Comparison of ENCODE assay signal across 29 cellular contexts in the genomic region with DNA sequence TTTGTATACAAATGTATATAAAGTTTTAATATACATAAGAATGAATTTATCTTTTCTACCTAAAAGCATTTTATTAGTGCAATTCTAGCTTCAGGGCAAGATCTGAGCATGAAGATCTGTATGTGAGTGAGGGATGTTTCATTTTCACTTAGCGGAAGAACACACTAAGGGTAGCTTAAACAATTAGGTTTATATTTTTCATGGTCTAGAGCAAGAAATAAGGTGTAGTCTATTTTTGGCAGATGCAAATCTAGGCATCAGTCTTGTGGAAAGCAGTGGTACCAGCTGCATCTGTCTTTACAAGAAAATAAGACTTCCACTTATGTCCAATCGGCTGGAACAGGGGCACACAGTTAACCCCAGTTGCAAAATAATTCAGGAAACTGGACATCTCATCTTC.
DNase-seq lines count a peak whose midpoint lies in the region; ATAC-seq and TF ChIP-seq lines count a peak whose summit lies in the region.
"Had no signal": no experiment of that assay in that cellular context is flagged by ENCODE, and none has a peak within 500 bp of the region (broad histone marks: within the 10 kb centered on the region; RNA-seq: fewer than 3 reads in every experiment).

No MANE protein-coding gene starts in this region.

- TF ChIP-seq CTCF in OCI-LY7 (conservative IDR thresholded peaks at IDR 0.05; ENCODE audit: low read length) (no peak), osteoblast (IDR thresholded peaks at IDR 0.05; ENCODE audit: extremely low read depth, low read depth, low read length) (no peak)

- H3K4me2 ChIP-seq in BLaER1 treated with 17β-estradiol and CSF1 and Interleukin-3, amounts not matched to agents 10 nM and 100 nM: peak overlapping the region in 8 of 11 experiments; percentile 27 to 59 (median 44); a peak in 16 of 22 replicates
- H3K4me2 ChIP-seq in OCI-LY7 (ENCODE audit: low read length): peak overlapping the region; percentile 65
- no peak overlapping the region for H3K4me2 ChIP-seq in osteoblast (ENCODE audit: insufficient read depth, low read length)

- H3K36me3 Mint-ChIP-seq in memory B cell: no peaks in the 10 kb centered on the region
- H3K36me3 Mint-ChIP-seq: CD8-positive, alpha-beta T cell had no signal

- H3K4me1 Mint-ChIP-seq in memory B cell: peaks cover 6% of the 10 kb centered on the region

- peak overlapping the region; percentile 6 for H3K4me3 Mint-ChIP-seq in memory B cell
- H3K4me3 Mint-ChIP-seq: CD8-positive, alpha-beta T cell had no signal

- ATAC-seq in GM19043 (IDR thresholded peaks at IDR 0.05; ENCODE audit: low read depth, unreplicated experiment) (peak; percentile 62), memory B cell (ENCODE audit: low read depth) (peak; percentile 94), GM19452 (IDR thresholded peaks at IDR 0.05; ENCODE audit: unreplicated experiment) (no peak)
- ATAC-seq: CD8-positive, alpha-beta T cell; GM12878 had no signal

- DNase-seq in OCI-LY7 (ENCODE audit: low spot score) (peak; percentile 84), memory B cell (ENCODE audit: low spot score in 2 of 2) (no peak), NCI-H1694 (lab: John Stamatoyannopoulos, UW) (no peak), T-helper 2 cell (no peak), osteoblast (ENCODE audit: insufficient read length, low spot score, missing footprints) (no peak)
- DNase-seq: CD8-positive, alpha-beta T cell; DMS 273 treated with DMSO at 0.1 percent for 48 hours; DMS79; EL; GDM1; GOT3; IMR-90; KG1; MM.1S; NCI-H1048; NCI-H1417; NCI-H1694 treated with DMSO at 0.1 percent for 48 hours; NCI-H2081; NCI-H226; NCI-H510A; NCI-H69; SHP77 treated with DMSO at 0.1 percent for 48 hours had no signal

- H2AFZ ChIP-seq in OCI-LY7 (ENCODE audit: low read length) (peak overlapping the region; percentile 72; the same call in 1 of the 2 replicates), osteoblast (ENCODE audit: low read length) (no peak overlapping the region)

- H3K27ac Mint-ChIP-seq in memory B cell: peak overlapping the region; percentile 4
- H3K27ac Mint-ChIP-seq: CD8-positive, alpha-beta T cell had no signal

- H3K27me3 Mint-ChIP-seq in memory B cell: no peaks in the 10 kb centered on the region

- intact Hi-C loops in OCI-LY7 (cut with micrococcal nuclease; ENCODE audit: unreplicated experiment): loop anchor here (10.0 kb wide), 1 partner anchor 477 kb away; no protein-coding TSS in a partner anchor

- 0 out of 22 replicates have a peak, but pooled peaks cover 0 to 5% (median 0%) of the 10 kb centered on the region in 11 experiments for H3K9me3 ChIP-seq in BLaER1 treated with 17β-estradiol and CSF1 and Interleukin-3, amounts not matched to agents 10 nM and 100 nM (replicated peaks in 1 of 11)
- peaks cover 21% of the 10 kb centered on the region; the same call in 1 of the 2 replicates for H3K9me3 ChIP-seq in OCI-LY7 (ENCODE audit: low read length)
- H3K9me3 ChIP-seq in osteoblast (ENCODE audit: low read depth, low read length): no peaks in the 10 kb centered on the region
- H3K9me3 ChIP-seq: HAP-1 had no signal

- no peaks in the 10 kb centered on the region for H3K9me2 ChIP-seq in OCI-LY7 (ENCODE audit: insufficient read depth, low read length)

- POLR2A ChIA-PET in OCI-LY7 (lab: Charles Lee): interaction anchor here (0.6 to 3.6 kb wide), 9 partner anchors 8 to 79 kb away, joined by 4 to 22 read pairs (median 5); no protein-coding TSS in a partner anchor

- CTCF ChIA-PET in OCI-LY7 (lab: Charles Lee; ENCODE audit: unreplicated experiment): no interaction called here

- no peak overlapping the region for H3K4me3 ChIP-seq in BLaER1 treated with 17β-estradiol and CSF1 and Interleukin-3, amounts not matched to agents 10 nM and 100 nM
- peak overlapping the region; percentile 37 for H3K4me3 ChIP-seq in OCI-LY7 (ENCODE audit: low read depth, low read length, poor library complexity, severe bottlenecking)
- H3K4me3 ChIP-seq in osteoblast (ENCODE audit: insufficient read depth, low read length): no peak overlapping the region
- H3K4me3 ChIP-seq: GM12878, HAP-1 had no signal

- peaks cover 5% of the 10 kb centered on the region for H3K9me3 Mint-ChIP-seq in memory B cell

- H3K36me3 ChIP-seq in BLaER1 treated with 17β-estradiol and CSF1 and Interleukin-3, amounts not matched to agents 10 nM and 100 nM: no peaks in the 10 kb centered on the region
- peaks cover 4% of the 10 kb centered on the region for H3K36me3 ChIP-seq in OCI-LY7 (ENCODE audit: insufficient read depth, low read length)
- H3K36me3 ChIP-seq in osteoblast (ENCODE audit: insufficient read depth, low read length): no peaks in the 10 kb centered on the region
- H3K36me3 ChIP-seq: HAP-1 had no signal

- no TSS peak for BruUV-seq in OCI-LY7 (replicated peaks; lab: Mats Ljungman, UMichigan)

- no peak overlapping the region for H3K27ac ChIP-seq in BLaER1 treated with 17β-estradiol and CSF1 and Interleukin-3, amounts not matched to agents 10 nM and 100 nM
- H3K27ac ChIP-seq in OCI-LY7 (ENCODE audit: low read depth, low read length, poor library complexity, severe bottlenecking) (peak overlapping the region; percentile 73), osteoblast (ENCODE audit: low read depth, low read length) (no peak overlapping the region)
- H3K27ac ChIP-seq: C4-2B, RWPE1 had no signal

- no peaks in the 10 kb centered on the region for H4K20me1 ChIP-seq in BLaER1 treated with 17β-estradiol and CSF1 and Interleukin-3, amounts not matched to agents 10 nM and 100 nM
- H4K20me1 ChIP-seq in OCI-LY7 (ENCODE audit: insufficient read depth, low read length) (no peaks in the 10 kb centered on the region), osteoblast (ENCODE audit: insufficient read depth, low read length) (no peaks in the 10 kb centered on the region)

- H3K79me2 ChIP-seq in OCI-LY7 (ENCODE audit: insufficient read depth, low read depth, low read length): no peaks in the 10 kb centered on the region
- H3K79me2 ChIP-seq in osteoblast (ENCODE audit: insufficient read depth, low read length): no peaks in the 10 kb centered on the region

- no peaks in the 10 kb centered on the region for H3K27me3 ChIP-seq in BLaER1 treated with 17β-estradiol and CSF1 and Interleukin-3, amounts not matched to agents 10 nM and 100 nM
- H3K27me3 ChIP-seq in osteoblast (ENCODE audit: insufficient read depth, low read length): no peaks in the 10 kb centered on the region

- no peak overlapping the region for H3K9ac ChIP-seq in BLaER1 treated with 17β-estradiol and CSF1 and Interleukin-3, amounts not matched to agents 10 nM and 100 nM

- peaks cover 0 to 14% (median 8%) of the 10 kb centered on the region in 10 experiments; a peak in 9 of 20 replicates for H3K4me1 ChIP-seq in BLaER1 treated with 17β-estradiol and CSF1 and Interleukin-3, amounts not matched to agents 10 nM and 100 nM
- peaks cover 25% of the 10 kb centered on the region for H3K4me1 ChIP-seq in OCI-LY7 (ENCODE audit: insufficient read depth, low read length, poor library complexity, severe bottlenecking)
- H3K4me1 ChIP-seq in osteoblast (ENCODE audit: insufficient read depth, low read length): peaks cover 4% of the 10 kb centered on the region
- H3K4me1 ChIP-seq: HAP-1 had no signal
